Comparison of ENCODE assay signal across 7 cellular contexts in genomic region chr17:21407752-21408151, GRCh38. TPM values are rescaled to one million over a fixed set of nuclear protein-coding genes. Genes with fewer than 3 reads are reported as not detected.
"Had no signal": no experiment of that assay in that cellular context is flagged by ENCODE, and none has a peak within 500 bp of the region (broad histone marks: within the 10 kb centered on the region; RNA-seq: fewer than 3 reads in every experiment).

No MANE protein-coding gene starts in this region.

RNA-seq across cellular contexts. Expression of gene KCNJ12, which starts 31.6 kb away (rescaled TPM):
- total RNA-seq: activated naive CD4-positive, alpha-beta T cell treated with anti-CD3 and anti-CD28 coated beads for 36 hours; activated naive CD4-positive, alpha-beta T cell treated with anti-CD3 and anti-CD28 coated beads, Interleukin-2, amount 50 U/mL, for 72 hours; activated naive CD8-positive, alpha-beta T cell treated with anti-CD3 and anti-CD28 coated beads for 36 hours; activated naive CD8-positive, alpha-beta T cell treated with anti-CD3 and anti-CD28 coated beads, Interleukin-2, amount 10 ng/mL, durations not matched to agents 7 days and 5 days; activated T-cell treated with anti-CD3 and anti-CD28 coated beads, Interleukin-2, amount 50 U/mL, for 72 hours; activated T-helper 1 cell treated with anti-CD3 and anti-CD28 coated beads, Interleukin-12 subunit alpha, Interleukin-12 subunit beta, Interleukin-2, Interleukin-4 antibody, amounts not matched to agents 30 ng/mL and 10 ng/mL and 1 ng/mL, durations not matched to agents 14 hours and 24 hours and 36 hours; activated T-helper 2 cell treated with anti-CD3 and anti-CD28 coated beads, Interferon-gamma antibody, Interleukin-2, Interleukin-4, amounts not matched to agents 10 μg/mL and 5 μg/mL and 100 μg/mL, durations not matched to agents 14 hours and 24 hours and 36 hours had no signal
